Comparison of ENCODE assay signal across 9 cellular contexts in the genomic region with DNA sequence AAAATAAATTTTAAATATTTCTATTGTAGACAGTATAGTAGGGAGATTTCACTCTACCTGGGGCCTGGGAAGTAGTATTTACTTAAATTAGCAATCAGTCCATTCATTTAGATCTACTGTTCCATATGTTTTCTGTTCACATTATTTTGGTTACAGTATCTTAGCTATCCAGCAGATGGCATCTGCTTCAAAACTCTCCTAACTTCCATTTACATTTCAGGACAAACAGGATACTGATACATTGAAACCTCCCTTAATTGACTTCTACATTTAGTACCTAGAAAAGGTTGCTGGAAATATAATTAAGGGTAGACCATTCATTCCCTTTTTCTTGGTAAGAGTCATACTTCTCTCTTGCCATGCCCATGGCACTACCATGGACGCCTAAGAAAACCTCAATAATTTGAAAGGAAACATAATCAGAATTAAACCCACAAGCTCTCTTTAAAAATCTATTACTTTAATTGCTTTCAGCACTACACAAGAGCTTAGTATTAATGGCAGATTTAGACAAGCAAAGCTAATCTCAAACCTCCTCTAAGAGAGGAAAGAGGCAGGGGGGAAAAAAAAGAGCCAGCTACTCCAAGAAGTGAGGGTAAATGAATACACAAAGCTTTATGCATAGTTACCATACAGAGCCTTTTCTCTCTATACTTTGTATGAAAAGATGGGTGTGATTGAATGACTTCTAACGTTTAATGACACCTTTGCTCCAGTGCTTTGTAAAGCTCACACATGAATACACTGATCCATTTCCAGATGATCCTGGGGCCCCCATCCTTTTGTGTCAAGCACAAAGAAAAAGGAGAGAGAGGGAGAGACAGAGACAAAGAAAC.
DNase-seq lines count a peak whose midpoint lies in the region; ATAC-seq, FAIRE-seq and TF ChIP-seq lines count a peak whose summit lies in the region.
"Had no signal": no experiment of that assay in that cellular context is flagged by ENCODE, and none has a peak within 500 bp of the region (broad histone marks: within the 10 kb centered on the region; RNA-seq: fewer than 3 reads in every experiment).

No MANE protein-coding gene starts in this region.

- H3K36me3 Mint-ChIP-seq in activated T-cell treated with anti-CD3 and anti-CD28 coated beads, Interleukin-2, amount 50 U/mL, for 24 hours (ENCODE audit: low read depth), result peaks cover 78% of the 10 kb centered on the region
- H3K36me3 Mint-ChIP-seq in astrocyte (ENCODE audit: low read depth, unreplicated experiment), result peaks cover 9% of the 10 kb centered on the region
- peaks cover 56% of the 10 kb centered on the region for H3K36me3 Mint-ChIP-seq in stimulated activated naive CD8-positive, alpha-beta T cell treated with anti-CD3 and anti-CD28 coated beads, Interleukin-15, Interleukin-2, amounts not matched to agents 100 ng/mL and 50 ng/mL, for 24 hours (ENCODE audit: low read depth)

- H3K9me3 Mint-ChIP-seq in activated T-cell treated with anti-CD3 and anti-CD28 coated beads, Interleukin-2, amount 50 U/mL, for 24 hours, result peaks cover 4% of the 10 kb centered on the region
- no peaks in the 10 kb centered on the region for H3K9me3 Mint-ChIP-seq in astrocyte (ENCODE audit: unreplicated experiment)
- H3K9me3 Mint-ChIP-seq in stimulated activated naive CD8-positive, alpha-beta T cell treated with anti-CD3 and anti-CD28 coated beads, Interleukin-15, Interleukin-2, amounts not matched to agents 100 ng/mL and 50 ng/mL, for 24 hours, result peaks cover 5% of the 10 kb centered on the region
- H3K9me3 Mint-ChIP-seq: central memory CD8-positive, alpha-beta T cell had no signal

- peak overlapping the region; percentile 73 for H3K27ac ChIP-seq in astrocyte (ENCODE audit: low read depth, low read length)

- no peak overlapping the region for H3K4me3 Mint-ChIP-seq in activated T-cell treated with anti-CD3 and anti-CD28 coated beads, Interleukin-2, amount 50 U/mL, for 24 hours
- H3K4me3 Mint-ChIP-seq in astrocyte (ENCODE audit: unreplicated experiment), result peak overlapping the region; percentile 30
- no peak overlapping the region for H3K4me3 Mint-ChIP-seq in stimulated activated naive CD8-positive, alpha-beta T cell treated with anti-CD3 and anti-CD28 coated beads, Interleukin-15, Interleukin-2, amounts not matched to agents 100 ng/mL and 50 ng/mL, for 24 hours
- H3K4me3 Mint-ChIP-seq: central memory CD8-positive, alpha-beta T cell had no signal

- peak overlapping the region; percentile 61 for H3K4me2 ChIP-seq in astrocyte (ENCODE audit: low read length)

- FAIRE-seq in astrocyte (lab: Jason Lieb, UNC), result no peak

- peaks cover 43% of the 10 kb centered on the region for H3K4me1 ChIP-seq in astrocyte (ENCODE audit: insufficient read depth, low read length)

- H3K9me3 ChIP-seq in astrocyte (ENCODE audit: insufficient read depth, low read depth, low read length), result no peaks in the 10 kb centered on the region

- H3K79me2 ChIP-seq in astrocyte (ENCODE audit: insufficient read depth, low read length), result peaks cover 8% of the 10 kb centered on the region

- H3K4me1 Mint-ChIP-seq in activated T-cell treated with anti-CD3 and anti-CD28 coated beads, Interleukin-2, amount 50 U/mL, for 24 hours (ENCODE audit: low read depth), result peaks cover 89% of the 10 kb centered on the region
- H3K4me1 Mint-ChIP-seq in astrocyte (ENCODE audit: low read depth, unreplicated experiment), result peaks cover 61% of the 10 kb centered on the region
- H3K4me1 Mint-ChIP-seq in stimulated activated naive CD8-positive, alpha-beta T cell treated with anti-CD3 and anti-CD28 coated beads, Interleukin-15, Interleukin-2, amounts not matched to agents 100 ng/mL and 50 ng/mL, for 24 hours (ENCODE audit: low read depth), result peaks cover 77% of the 10 kb centered on the region

- no peaks in the 10 kb centered on the region for H3K27me3 Mint-ChIP-seq in activated T-cell treated with anti-CD3 and anti-CD28 coated beads, Interleukin-2, amount 50 U/mL, for 24 hours
- no peaks in the 10 kb centered on the region for H3K27me3 Mint-ChIP-seq in astrocyte (ENCODE audit: low read depth, unreplicated experiment)
- no peaks in the 10 kb centered on the region for H3K27me3 Mint-ChIP-seq in stimulated activated naive CD8-positive, alpha-beta T cell treated with anti-CD3 and anti-CD28 coated beads, Interleukin-15, Interleukin-2, amounts not matched to agents 100 ng/mL and 50 ng/mL, for 24 hours
- H3K27me3 Mint-ChIP-seq: central memory CD8-positive, alpha-beta T cell had no signal

- H3K9ac ChIP-seq in astrocyte (ENCODE audit: low read length), result peak overlapping the region; percentile 49

- peak overlapping the region; percentile 92 for H3K27ac Mint-ChIP-seq in activated T-cell treated with anti-CD3 and anti-CD28 coated beads, Interleukin-2, amount 50 U/mL, for 24 hours
- H3K27ac Mint-ChIP-seq in astrocyte (ENCODE audit: unreplicated experiment), result peak overlapping the region; percentile 97
- peak overlapping the region; percentile 68 for H3K27ac Mint-ChIP-seq in stimulated activated naive CD8-positive, alpha-beta T cell treated with anti-CD3 and anti-CD28 coated beads, Interleukin-15, Interleukin-2, amounts not matched to agents 100 ng/mL and 50 ng/mL, for 24 hours

- H3K27me3 ChIP-seq in astrocyte (ENCODE audit: insufficient read depth, low read length), result no peaks in the 10 kb centered on the region

- H2AFZ ChIP-seq in astrocyte (ENCODE audit: low read depth, low read length), result no peak overlapping the region

- no peak for DNase-seq in activated T-cell treated with anti-CD3 and anti-CD28 coated beads, Interleukin-2, amount 50 U/mL, for 24 hours
- DNase-seq in activated T-cell treated with anti-CD3 and anti-CD28 coated beads for 4 hours, result no peak
- peak; percentile 44 to 82 for DNase-seq in NCI-H1930 (lab: John Stamatoyannopoulos, UW)
- DNase-seq in astrocyte (ENCODE audit: low read depth), result peak; percentile 41
- peak; percentile 36 for DNase-seq in iPS-NIHi7 (ENCODE audit: extremely low spot score)
- no peak for DNase-seq in cortex of kidney (lab: John Stamatoyannopoulos, UW)

- TF ChIP-seq CTCF in astrocyte (IDR thresholded peaks at IDR 0.05; ENCODE audit: insufficient read depth, low read depth, low read length), result peak; percentile 36

- H4K20me1 ChIP-seq in astrocyte (ENCODE audit: insufficient read depth, low read length), result no peaks in the 10 kb centered on the region

- ATAC-seq in GM19351 (IDR thresholded peaks at IDR 0.05; ENCODE audit: unreplicated experiment), result no peak

- H3K36me3 ChIP-seq in astrocyte (ENCODE audit: insufficient read depth, low read length), result no peaks in the 10 kb centered on the region

- no peak overlapping the region for H3K4me3 ChIP-seq in astrocyte (ENCODE audit: insufficient read depth, low read depth, low read length)

Comparison
In these comparisons a context has a peak if more than half of its experiments do, and no peak if none do; other contexts are left out.
1. DNase-seq: peak in NCI-H1930 (2 of 2), astrocyte (single experiment) and iPS-NIHi7 (single experiment); none in activated T-cell treated with anti-CD3 and anti-CD28 coated beads, Interleukin-2, amount 50 U/mL, for 24 hours (single experiment), activated T-cell treated with anti-CD3 and anti-CD28 coated beads for 4 hours (single experiment) and cortex of kidney (single experiment).
2. Peak in every context shown above with its lines, with median percentiles within 50 percentile points of each other: H3K27ac Mint-ChIP-seq.